8 cellular contexts compared by ENCODE assay signal in genomic region chr2:127106998-127107621, GRCh38. TPM values are rescaled to one million over a fixed set of nuclear protein-coding genes. Genes with fewer than 3 reads are reported as not detected.
DNase-seq lines count a peak whose midpoint lies in the region; ATAC-seq lines count a peak whose summit lies in the region.

BIN1 (minus strand) TSS chr2:127107154; CDS start chr2:127106943, 211 bp downstream.

- ATAC-seq in GM18517 (IDR thresholded peaks at IDR 0.05; ENCODE audit: unreplicated experiment) (peak; percentile 91), HG03045 (IDR thresholded peaks at IDR 0.05; ENCODE audit: unreplicated experiment) (peak; percentile 89)

- no peaks in the 10 kb centered on the region for H3K9me3 Mint-ChIP-seq in activated CD4-positive, alpha-beta T cell treated with anti-CD3 and anti-CD28 coated beads, Interleukin-2, amount 10 ng/mL, durations not matched to agents 24 days and 14 days

- DNase-seq in 8988T (peak; percentile 89), NCI-H2196 (lab: John Stamatoyannopoulos, UW; ENCODE audit: unreplicated experiment) (peak; percentile 91), cortex of kidney (lab: John Stamatoyannopoulos, UW) (peak; percentile 64), left kidney (ENCODE audit: low read depth, low spot score) (peak; percentile 96)
- DNase-seq in activated CD4-positive, alpha-beta T cell treated with anti-CD3 and anti-CD28 coated beads, Interleukin-2, amount 10 ng/mL, durations not matched to agents 24 days and 14 days: peak; percentile 95
- DNase-seq in stimulated activated CD4-positive, alpha-beta T cell treated with anti-CD3 and anti-CD28 coated beads, Interleukin-1b, Interleukin-23, amount 100 ng/mL, for 4 hours (ENCODE audit: low read depth in 2 of 2): peak; percentile 49 to 73

- no peaks in the 10 kb centered on the region for H3K36me3 Mint-ChIP-seq in activated CD4-positive, alpha-beta T cell treated with anti-CD3 and anti-CD28 coated beads, Interleukin-2, amount 10 ng/mL, durations not matched to agents 24 days and 14 days (ENCODE audit: low read depth)

- H3K4me3 Mint-ChIP-seq in activated CD4-positive, alpha-beta T cell treated with anti-CD3 and anti-CD28 coated beads, Interleukin-2, amount 10 ng/mL, durations not matched to agents 24 days and 14 days: peak within 1 kb of the TSS; percentile 84

- intact Hi-C loops in activated CD4-positive, alpha-beta T cell treated with anti-CD3 and anti-CD28 coated beads, Interleukin-2, amount 10 ng/mL, durations not matched to agents 24 days and 14 days (cut with micrococcal nuclease): loop anchor here (1.0 kb wide), 3 partner anchors 25 to 43 kb away; no protein-coding TSS in a partner anchor

- no peak within 1 kb of the TSS for H3K27ac Mint-ChIP-seq in activated CD4-positive, alpha-beta T cell treated with anti-CD3 and anti-CD28 coated beads, Interleukin-2, amount 10 ng/mL, durations not matched to agents 24 days and 14 days

- H3K27me3 Mint-ChIP-seq in activated CD4-positive, alpha-beta T cell treated with anti-CD3 and anti-CD28 coated beads, Interleukin-2, amount 10 ng/mL, durations not matched to agents 24 days and 14 days: peaks cover 31% of the 10 kb centered on the region

- H3K4me1 Mint-ChIP-seq in activated CD4-positive, alpha-beta T cell treated with anti-CD3 and anti-CD28 coated beads, Interleukin-2, amount 10 ng/mL, durations not matched to agents 24 days and 14 days: peaks cover 6% of the 10 kb centered on the region

RNA-seq across cellular contexts. Expression of gene BIN1, which starts in this region (rescaled TPM):
- 38.3 and 39.7 TPM in 2 replicates for total RNA-seq in activated CD4-positive, alpha-beta T cell treated with anti-CD3 and anti-CD28 coated beads, Interleukin-2, amount 10 ng/mL, durations not matched to agents 24 days and 14 days

Comparison
In these comparisons a context has a peak if more than half of its experiments do, and no peak if none do; other contexts are left out.
1. Peak in every context shown above with its lines: DNase-seq and ATAC-seq.